ENCODE assay signal across 8 cellular contexts in the genomic region with DNA sequence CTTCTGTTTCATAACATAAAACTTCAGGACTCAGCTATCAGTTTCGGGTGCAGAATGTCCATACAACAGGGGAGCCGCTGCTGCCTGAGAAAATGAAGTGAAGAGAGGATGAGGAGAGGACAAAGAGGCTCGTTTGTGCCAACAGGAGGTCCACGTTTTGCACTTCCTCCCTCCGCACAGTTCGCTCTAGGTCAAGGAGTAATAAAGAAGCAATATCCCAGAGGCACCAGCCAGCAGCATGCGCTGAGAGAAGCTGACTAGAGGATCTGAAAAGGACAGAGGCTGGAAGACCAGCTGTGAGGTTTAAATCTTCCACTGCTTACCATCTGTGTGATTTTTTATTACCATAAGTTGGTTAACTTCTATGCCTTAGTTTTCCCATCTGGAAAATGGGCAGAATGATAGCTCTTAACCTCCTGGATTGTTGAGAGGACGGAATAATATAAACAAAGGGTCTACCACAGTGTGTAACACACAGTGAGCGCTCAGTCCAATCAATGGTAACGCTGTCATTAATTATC. TPM values are rescaled to one million over a fixed set of nuclear protein-coding genes. Genes with fewer than 3 reads are reported as not detected.
DNase-seq lines count a peak whose midpoint lies in the region; ATAC-seq, FAIRE-seq and TF ChIP-seq lines count a peak whose summit lies in the region.

No MANE protein-coding gene starts in this region.

- H3K27ac ChIP-seq in CD8-positive, alpha-beta memory T cell (ENCODE audit: low read depth, low read length): peak overlapping the region; percentile 71
- H3K27ac ChIP-seq in dorsolateral prefrontal cortex: peak overlapping the region in 40 of 59 donors; percentile 16 to 90 (median 78)

- H3K4me1 Mint-ChIP-seq in CD8-positive, alpha-beta memory T cell: peaks cover 26 to 41% (median 40%) of the 10 kb centered on the region in 3 donors
- H3K4me1 Mint-ChIP-seq in neural crest cell: peaks cover 22% of the 10 kb centered on the region

- ATAC-seq in HG02840 (IDR thresholded peaks at IDR 0.05; ENCODE audit: low FRiP score, unreplicated experiment) (no peak), GM18519 (IDR thresholded peaks at IDR 0.05; ENCODE audit: low FRiP score, unreplicated experiment) (no peak)

- H3K9me3 ChIP-seq in CD8-positive, alpha-beta memory T cell (ENCODE audit: low read length): no peaks in the 10 kb centered on the region

- H3K36me3 ChIP-seq in CD8-positive, alpha-beta memory T cell (ENCODE audit: insufficient read depth, low read length): no peaks in the 10 kb centered on the region

- peaks cover 6 to 38% (median 7%) of the 10 kb centered on the region in 3 donors for H3K36me3 Mint-ChIP-seq in CD8-positive, alpha-beta memory T cell
- peaks cover 8% of the 10 kb centered on the region for H3K36me3 Mint-ChIP-seq in neural crest cell (ENCODE audit: low read depth)

- peaks cover 0 to 17% (median 5%) of the 10 kb centered on the region in 5 donors for H3K9me3 Mint-ChIP-seq in CD8-positive, alpha-beta memory T cell
- H3K9me3 Mint-ChIP-seq in neural crest cell: peaks cover 10% of the 10 kb centered on the region

- H3K4me3 ChIP-seq in CD8-positive, alpha-beta memory T cell (ENCODE audit: low read length): peak overlapping the region; percentile 88
- H3K4me3 ChIP-seq in dorsolateral prefrontal cortex: peak overlapping the region; percentile 63 to 99 (median 92)

- FAIRE-seq in GM19239 (lab: Jason Lieb, UNC): no peak

- H3K27me3 Mint-ChIP-seq in CD8-positive, alpha-beta memory T cell: peaks cover 0 to 9% of the 10 kb centered on the region in 2 donors
- no peaks in the 10 kb centered on the region for H3K27me3 Mint-ChIP-seq in neural crest cell (ENCODE audit: low read depth)

- DNase-seq in CD8-positive, alpha-beta memory T cell: no peak
- DNase-seq in LHCN-M2 (ENCODE audit: low read depth) (peak; percentile 4), dorsolateral prefrontal cortex (no peak), neural crest cell (ENCODE audit: low read depth, low spot score) (no peak), GM19239 (ENCODE audit: insufficient read length, low spot score) (no peak), DMS79 treated with DMSO at 0.1 percent for 48 hours (lab: John Stamatoyannopoulos, UW) (no peak)

- H3K27ac Mint-ChIP-seq in CD8-positive, alpha-beta memory T cell: peak overlapping the region in 7 of 8 donors; percentile 87 to 98 (median 96)
- peak overlapping the region; percentile 59 for H3K27ac Mint-ChIP-seq in neural crest cell (ENCODE audit: unreplicated experiment)

- POLR2A ChIA-PET in CD8-positive, alpha-beta memory T cell (lab: Charles Lee): interaction anchor here (0.5 to 0.9 kb wide), 2 partner anchors 264 to 1276 kb away, joined by 3 to 5 read pairs; a partner anchor contains a TSS

- peak overlapping the region; percentile 86 to 97 (median 90) for H3K4me3 Mint-ChIP-seq in CD8-positive, alpha-beta memory T cell
- peak overlapping the region; percentile 90 for H3K4me3 Mint-ChIP-seq in neural crest cell

- intact Hi-C loops in dorsolateral prefrontal cortex (cut with DNase I): loop anchor here (10.0 kb wide), 2 partner anchors 132 to 262 kb away; a partner anchor contains a TSS

- TF ChIP-seq CTCF in dorsolateral prefrontal cortex (IDR thresholded peaks at IDR 0.05 in 54 of 56, conservative IDR thresholded peaks at IDR 0.05 in 2 of 56; ENCODE audit: low read depth in 1 of 56, partially characterized antibody in 56 of 56): no peak
- TF ChIP-seq CTCF in neural crest cell (conservative IDR thresholded peaks at IDR 0.05): no peak

- no peaks in the 10 kb centered on the region for H3K27me3 ChIP-seq in CD8-positive, alpha-beta memory T cell (ENCODE audit: insufficient read depth, low read length, poor library complexity, severe bottlenecking)
- no peaks in the 10 kb centered on the region for H3K27me3 ChIP-seq in dorsolateral prefrontal cortex

- peaks cover 17% of the 10 kb centered on the region for H3K4me1 ChIP-seq in CD8-positive, alpha-beta memory T cell (ENCODE audit: insufficient read depth, low read length)

- CTCF ChIA-PET in CD8-positive, alpha-beta memory T cell (lab: Charles Lee): interaction anchor here (0.9 to 2.9 kb wide), 4 partner anchors 150 to 289 kb away, joined by 3 to 10 read pairs (median 6); no protein-coding TSS in a partner anchor

RNA-seq across cellular contexts. Expression of a gene that starts 0.7 kb away (rescaled TPM):
- total RNA-seq in CD8-positive, alpha-beta memory T cell: 10 to 100 TPM; 16.4 to 17.2 TPM
- 1.7 TPM for polyA plus RNA-seq in CD8-positive, alpha-beta memory T cell
- 10.6 and 11.5 TPM in 2 replicates for total RNA-seq in LHCN-M2 (2014; rRNA removed)
- 2.0 TPM for polyA plus RNA-seq in LHCN-M2 (2012)
- 10 to 100 TPM in 119 of 120 experiments, 1 to 10 TPM in 1; 7.6 to 51.7 (median 22.4) TPM for total RNA-seq in dorsolateral prefrontal cortex
- total RNA-seq in neural crest cell: 16.5 and 21.2 TPM in 2 replicates
